In the genomic region with DNA sequence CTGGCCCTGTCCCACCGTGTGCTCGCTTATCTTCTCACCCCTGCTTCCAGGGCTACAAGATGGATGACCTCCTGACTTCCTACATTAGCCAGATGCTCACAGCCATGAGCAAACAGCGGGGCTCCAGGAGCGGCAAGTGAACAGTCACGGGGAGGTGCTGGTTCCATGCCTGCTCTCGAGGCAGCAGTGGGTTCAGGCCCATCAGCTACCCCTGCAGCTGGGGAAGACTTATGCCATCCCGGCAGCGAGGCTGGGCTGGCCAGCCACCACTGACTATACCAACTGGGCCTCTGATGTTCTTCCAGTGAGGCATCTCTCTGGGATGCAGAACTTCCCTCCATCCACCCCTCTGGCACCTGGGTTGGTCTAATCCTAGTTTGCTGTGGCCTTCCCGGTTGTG, we compare ENCODE assay signal across 26 cellular contexts.
"Had no signal": no experiment of that assay in that cellular context is flagged by ENCODE, and none has a peak within 500 bp of the region (broad histone marks: within the 10 kb centered on the region; RNA-seq: fewer than 3 reads in every experiment).

No MANE protein-coding gene starts in this region.

- H3K36me3 Mint-ChIP-seq: immature natural killer cell; naive thymus-derived CD8-positive, alpha-beta T cell; stimulated activated memory B cell treated with anti-CD40 and anti-IgM and Interleukin-4, amounts not matched to agents 10 μg/mL and 1 μg/mL and 100 μg/mL, for 72 hours; type B pancreatic cell had no signal

- H3K4me3 Mint-ChIP-seq: immature natural killer cell; naive thymus-derived CD8-positive, alpha-beta T cell; nephron; neural crest cell; stimulated activated memory B cell treated with anti-CD40 and anti-IgM and Interleukin-4, amounts not matched to agents 10 μg/mL and 1 μg/mL and 100 μg/mL, for 72 hours; stimulated activated naive CD8-positive, alpha-beta T cell treated with anti-CD3 and anti-CD28 coated beads, Interleukin-15, amount 100 ng/mL, for 72 hours; type B pancreatic cell had no signal

- H3K27me3 Mint-ChIP-seq: stimulated activated memory B cell treated with anti-CD40 and anti-IgM and Interleukin-4, amounts not matched to agents 10 μg/mL and 1 μg/mL and 100 μg/mL, for 72 hours had no signal

- H3K27me3 ChIP-seq: left lung, right lobe of liver, tibial nerve, vagina had no signal

- DNase-seq: immature natural killer cell; kidney; left colon; left lung; lower lobe of right lung; mammary epithelial cell; mesenchymal stem cell; naive thymus-derived CD8-positive, alpha-beta T cell; nucleus accumbens; psoas muscle; right lobe of liver; stimulated activated CD4-positive, alpha-beta T cell treated with anti-CD3 and anti-CD28 coated beads, Interleukin-1b, Interleukin-23, amount 100 ng/mL, for 48 hours; stimulated activated CD4-positive, alpha-beta T cell treated with anti-CD3 and anti-CD28 coated beads, Interleukin-2, amount 100 ng/mL, for 48 hours; stimulated activated CD4-positive, alpha-beta T cell treated with anti-CD3 and anti-CD28 coated beads, Interleukin-4, amount 100 ng/mL, for 4 hours; stimulated activated CD8-positive, alpha-beta memory T cell treated with anti-CD3 and anti-CD28 coated beads, Interleukin-4, amount 100 ng/mL, for 48 hours; stimulated activated naive CD4-positive, alpha-beta T cell treated with Interleukin-2 at 50 U/mL for 16 hours; stimulated activated naive CD8-positive, alpha-beta T cell treated with anti-CD3 and anti-CD28 coated beads, Interleukin-15, amount 100 ng/mL, for 72 hours; substantia nigra had no signal

- H3K4me3 ChIP-seq: left lung, lower lobe of right lung, psoas muscle, right lobe of liver, smooth muscle cell, tibial nerve, vagina had no signal

- H3K36me3 ChIP-seq: lower lobe of right lung, vagina had no signal

- FAIRE-seq: islet of Langerhans, kidney had no signal

- H3K27ac Mint-ChIP-seq: immature natural killer cell; naive thymus-derived CD8-positive, alpha-beta T cell; nephron; stimulated activated memory B cell treated with anti-CD40 and anti-IgM and Interleukin-4, amounts not matched to agents 10 μg/mL and 1 μg/mL and 100 μg/mL, for 72 hours; stimulated activated naive CD8-positive, alpha-beta T cell treated with anti-CD3 and anti-CD28 coated beads, Interleukin-15, amount 100 ng/mL, for 72 hours; type B pancreatic cell had no signal

- H3K9me3 Mint-ChIP-seq: immature natural killer cell; nephron; stimulated activated memory B cell treated with anti-CD40 and anti-IgM and Interleukin-4, amounts not matched to agents 10 μg/mL and 1 μg/mL and 100 μg/mL, for 72 hours; stimulated activated naive CD8-positive, alpha-beta T cell treated with anti-CD3 and anti-CD28 coated beads, Interleukin-15, amount 100 ng/mL, for 72 hours; type B pancreatic cell had no signal

- ATAC-seq: left colon; left lung; lower lobe of right lung; naive thymus-derived CD8-positive, alpha-beta T cell; psoas muscle; right lobe of liver; stimulated activated memory B cell treated with anti-CD40 and anti-IgM and Interleukin-4, amounts not matched to agents 10 μg/mL and 1 μg/mL and 100 μg/mL, for 72 hours; stimulated activated naive CD8-positive, alpha-beta T cell treated with anti-CD3 and anti-CD28 coated beads, Interleukin-15, amount 100 ng/mL, for 72 hours had no signal

- H3K4me1 Mint-ChIP-seq: immature natural killer cell; nephron; stimulated activated naive CD8-positive, alpha-beta T cell treated with anti-CD3 and anti-CD28 coated beads, Interleukin-15, amount 100 ng/mL, for 72 hours had no signal
